In the genomic region with DNA sequence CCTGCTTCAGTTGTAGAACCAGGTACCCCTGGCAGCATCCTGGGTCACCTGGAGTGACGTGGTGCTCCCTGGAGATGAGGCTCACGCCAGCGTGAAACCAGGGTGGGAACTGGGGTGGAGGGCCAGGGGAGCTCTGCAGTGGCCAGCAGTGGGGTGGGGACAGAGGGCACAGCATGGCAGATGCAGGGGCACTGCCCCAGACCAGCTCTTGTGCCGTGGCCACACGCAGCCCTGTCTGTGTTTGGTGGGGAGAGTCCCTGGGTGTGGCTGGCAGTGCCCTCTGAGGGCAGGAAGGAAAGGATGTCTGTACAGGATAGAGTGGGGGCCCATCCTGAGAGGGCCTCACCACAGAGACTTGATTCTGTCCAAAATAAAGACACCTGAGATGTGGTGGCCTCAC, we compare ENCODE assay signal across 1 cellular context.
TF ChIP-seq lines count a peak whose summit lies in the region.

No MANE protein-coding gene starts in this region.

TF ChIP-seq in A549, 52 proteins besides CTCF, POLR2A, EP300 and RAD21:
- TF ChIP-seq PHF8 (IDR thresholded peaks at IDR 0.05; ENCODE audit: borderline replicate concordance, low read depth) (no peak), HOXB5 (CRISPR knock-in tag; IDR thresholded peaks at IDR 0.05) (no peak), HOXB13 (CRISPR knock-in tag; IDR thresholded peaks at IDR 0.05; ENCODE audit: low read depth) (no peak), NR3C1 (IDR thresholded peaks at IDR 0.05) (no peak), RFX5 (IDR thresholded peaks at IDR 0.05) (no peak), CHD2 (IDR thresholded peaks at IDR 0.05; ENCODE audit: low read length, partially characterized antibody) (no peak), POLR2AphosphoS2 (conservative IDR thresholded peaks at IDR 0.05; ENCODE audit: low read length) (no peak), FOSL2 (IDR thresholded peaks at IDR 0.05) (no peak), FOSL2 (CRISPR knock-in tag; IDR thresholded peaks at IDR 0.05) (no peak), JUNB (IDR thresholded peaks at IDR 0.05) (no peak), KDM5A (IDR thresholded peaks at IDR 0.05) (no peak)
- TF ChIP-seq, protein P1, sequence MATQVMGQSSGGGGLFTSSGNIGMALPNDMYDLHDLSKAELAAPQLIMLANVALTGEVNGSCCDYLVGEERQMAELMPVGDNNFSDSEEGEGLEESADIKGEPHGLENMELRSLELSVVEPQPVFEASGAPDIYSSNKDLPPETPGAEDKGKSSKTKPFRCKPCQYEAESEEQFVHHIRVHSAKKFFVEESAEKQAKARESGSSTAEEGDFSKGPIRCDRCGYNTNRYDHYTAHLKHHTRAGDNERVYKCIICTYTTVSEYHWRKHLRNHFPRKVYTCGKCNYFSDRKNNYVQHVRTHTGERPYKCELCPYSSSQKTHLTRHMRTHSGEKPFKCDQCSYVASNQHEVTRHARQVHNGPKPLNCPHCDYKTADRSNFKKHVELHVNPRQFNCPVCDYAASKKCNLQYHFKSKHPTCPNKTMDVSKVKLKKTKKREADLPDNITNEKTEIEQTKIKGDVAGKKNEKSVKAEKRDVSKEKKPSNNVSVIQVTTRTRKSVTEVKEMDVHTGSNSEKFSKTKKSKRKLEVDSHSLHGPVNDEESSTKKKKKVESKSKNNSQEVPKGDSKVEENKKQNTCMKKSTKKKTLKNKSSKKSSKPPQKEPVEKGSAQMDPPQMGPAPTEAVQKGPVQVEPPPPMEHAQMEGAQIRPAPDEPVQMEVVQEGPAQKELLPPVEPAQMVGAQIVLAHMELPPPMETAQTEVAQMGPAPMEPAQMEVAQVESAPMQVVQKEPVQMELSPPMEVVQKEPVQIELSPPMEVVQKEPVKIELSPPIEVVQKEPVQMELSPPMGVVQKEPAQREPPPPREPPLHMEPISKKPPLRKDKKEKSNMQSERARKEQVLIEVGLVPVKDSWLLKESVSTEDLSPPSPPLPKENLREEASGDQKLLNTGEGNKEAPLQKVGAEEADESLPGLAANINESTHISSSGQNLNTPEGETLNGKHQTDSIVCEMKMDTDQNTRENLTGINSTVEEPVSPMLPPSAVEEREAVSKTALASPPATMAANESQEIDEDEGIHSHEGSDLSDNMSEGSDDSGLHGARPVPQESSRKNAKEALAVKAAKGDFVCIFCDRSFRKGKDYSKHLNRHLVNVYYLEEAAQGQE (IDR thresholded peaks at IDR 0.05) = no peak
- TF ChIP-seq, protein P2, sequence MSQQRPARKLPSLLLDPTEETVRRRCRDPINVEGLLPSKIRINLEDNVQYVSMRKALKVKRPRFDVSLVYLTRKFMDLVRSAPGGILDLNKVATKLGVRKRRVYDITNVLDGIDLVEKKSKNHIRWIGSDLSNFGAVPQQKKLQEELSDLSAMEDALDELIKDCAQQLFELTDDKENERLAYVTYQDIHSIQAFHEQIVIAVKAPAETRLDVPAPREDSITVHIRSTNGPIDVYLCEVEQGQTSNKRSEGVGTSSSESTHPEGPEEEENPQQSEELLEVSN (IDR thresholded peaks at IDR 0.05; ENCODE audit: borderline replicate concordance, low read depth) = no peak
